Comparison of ENCODE assay signal across 8 cellular contexts in genomic region chr1:25997759-25998074, GRCh38. TPM values are rescaled to one million over a fixed set of nuclear protein-coding genes. Genes with fewer than 3 reads are reported as not detected.
DNase-seq lines count a peak whose midpoint lies in the region; ATAC-seq and TF ChIP-seq lines count a peak whose summit lies in the region.

TSS of gene PAFAH2 (minus strand) at chr1:25998063. CDS start at chr1:25990816, 7,247 bp downstream.

- H3K4me3 ChIP-seq in HUES64 (ENCODE audit: low read length), result peak within 1 kb of the TSS; percentile 72
- H3K4me3 ChIP-seq in choroid plexus epithelial cell (ENCODE audit: low read depth, low read length), result peak within 1 kb of the TSS; percentile 70
- peak within 1 kb of the TSS; percentile 63 for H3K4me3 ChIP-seq in mesodermal cell (ENCODE audit: extremely low read depth, insufficient read depth, low read length, poor library complexity, severe bottlenecking)
- H3K4me3 ChIP-seq in aorta (ENCODE audit: low read length in 2 of 2), result peak within 1 kb of the TSS; percentile 53 to 88

- no peaks in the 10 kb centered on the region for H3K9me3 ChIP-seq in HUES64 (ENCODE audit: insufficient read depth, low read depth, low read length)
- no peaks in the 10 kb centered on the region for H3K9me3 ChIP-seq in mesodermal cell (ENCODE audit: control insufficient read depth, low read length)
- H3K9me3 ChIP-seq in aorta (ENCODE audit: control insufficient read depth, low read length), result no peaks in the 10 kb centered on the region

- peak; percentile 19 for ATAC-seq in GM18909 (IDR thresholded peaks at IDR 0.05; ENCODE audit: poor library complexity, unreplicated experiment)
- peak; percentile 43 for ATAC-seq in aorta (ENCODE audit: low FRiP score)

- no peak within 1 kb of the TSS for H3K27ac ChIP-seq in HUES64 (ENCODE audit: low read depth, low read length)
- H3K27ac ChIP-seq in mesodermal cell (ENCODE audit: low read depth, low read length, severe bottlenecking), result peak within 1 kb of the TSS; percentile 80
- H3K27ac ChIP-seq in aorta (ENCODE audit: low read depth in 1 of 2, low read length in 2 of 2), result peak within 1 kb of the TSS in 1 of 2 donors; percentile 48

- H3K27me3 ChIP-seq in HUES64 (ENCODE audit: insufficient read depth, low read length) (no peaks in the 10 kb centered on the region), aorta (ENCODE audit: control insufficient read depth in 1 of 2, insufficient read depth in 2 of 2, low read length in 1 of 2) (no peaks in the 10 kb centered on the region)

- intact Hi-C loops in aorta (cut with DNase I), result loop anchor here (1.0 to 5.0 kb wide), 4 partner anchors 93 to 175 kb away; no protein-coding TSS in a partner anchor

- 0% methylated on average over 15 of the region's 15 CpGs for WGBS in HUES64
- 2 to 3% methylated on average over 12 to 15 of the region's 15 CpGs for WGBS in mesodermal cell (ENCODE audit: insufficient coverage in 2 of 2), 2 experiments
- WGBS in aorta, 2 donors, result 0% methylated on average over 15 of the region's 15 CpGs

- H3K36me3 ChIP-seq in HUES64 (ENCODE audit: insufficient read depth, low read length) (no peaks in the 10 kb centered on the region), mesodermal cell (ENCODE audit: control insufficient read depth, insufficient read depth, low read length) (no peaks in the 10 kb centered on the region), aorta (ENCODE audit: control insufficient read depth in 1 of 2, insufficient read depth in 2 of 2, low read length in 1 of 2) (no peaks in the 10 kb centered on the region)

- peak within 1 kb of the TSS; percentile 65 for H3K9ac ChIP-seq in HUES64 (ENCODE audit: low read depth, low read length)

- H3K4me1 ChIP-seq in HUES64 (ENCODE audit: insufficient read depth, low read length) (peaks cover 14% of the 10 kb centered on the region), mesodermal cell (ENCODE audit: control insufficient read depth, insufficient read depth, low read length, poor library complexity, severe bottlenecking) (peaks cover 16% of the 10 kb centered on the region), aorta (ENCODE audit: control insufficient read depth in 1 of 2, insufficient read depth in 2 of 2, low read length in 2 of 2) (no peaks in the 10 kb centered on the region)

- no peak for TF ChIP-seq CTCF in choroid plexus epithelial cell (conservative IDR thresholded peaks at IDR 0.05; ENCODE audit: low read depth, low read length)

- no peak for DNase-seq in choroid plexus epithelial cell (ENCODE audit: low read depth)
- DNase-seq in aorta, result no peak
- no peak for DNase-seq in SK-N-DZ (ENCODE audit: low spot score)
- DNase-seq in NCI-H146 (lab: John Stamatoyannopoulos, UW), result no peak
- DNase-seq in NCI-H2196 treated with DMSO at 0.1 percent for 48 hours (lab: John Stamatoyannopoulos, UW; ENCODE audit: unreplicated experiment), result no peak

RNA-seq across cellular contexts. Expression of gene PAFAH2, which starts in this region (rescaled TPM):
- polyA plus RNA-seq in HUES64 (2013, experiment 1 of 2), result 5.4 TPM
- 5.3 TPM for polyA plus RNA-seq in HUES64 (2013, experiment 2 of 2)
- polyA plus RNA-seq in mesodermal cell (2013, experiment 1 of 2), result 9.1 TPM
- polyA plus RNA-seq in mesodermal cell (2013, experiment 2 of 2), result 13.7 TPM
- total RNA-seq in aorta, result 1 to 10 TPM; 4.8 to 6.4 TPM
- 1 to 10 TPM; 3.7 to 4.9 TPM for polyA plus RNA-seq in aorta
- 6.1 and 12.0 TPM in 2 replicates for polyA plus RNA-seq in SK-N-DZ (2014; cell fraction: cytosol; rRNA removed)
- 2.2 and 6.3 TPM in 2 replicates for polyA plus RNA-seq in SK-N-DZ (2014; cell fraction: nucleus; rRNA removed)
